ENCODE assay signal across 2 cellular contexts in the genomic region with DNA sequence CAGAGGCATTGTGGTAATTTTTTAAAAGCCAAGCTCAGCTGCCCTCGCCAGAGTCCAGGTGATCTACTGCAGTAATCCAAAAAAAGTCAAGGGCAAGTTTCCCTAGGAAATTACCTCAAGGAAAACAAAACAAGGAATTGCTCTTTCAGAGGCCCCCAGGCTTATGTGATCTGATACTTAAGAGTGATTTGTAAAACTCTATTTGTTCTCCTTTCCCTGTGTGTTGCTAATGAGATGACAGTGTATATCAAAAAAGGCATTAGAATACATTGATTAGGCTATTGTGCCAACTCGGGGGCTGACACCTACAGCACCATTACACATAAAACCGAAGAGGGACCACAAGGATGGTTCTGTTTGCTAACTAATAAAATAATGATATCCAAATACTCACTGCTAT.
TF ChIP-seq lines count a peak whose summit lies in the region.

No MANE protein-coding gene starts in this region.

TF ChIP-seq in GM23338, 12 proteins besides CTCF, POLR2A, EP300 and RAD21:
- no peak for TF ChIP-seq EZH2phosphoT487 (IDR thresholded peaks at IDR 0.05; ENCODE audit: unreplicated experiment)
- peak; percentile 50; the same call in 1 of the 2 replicates for TF ChIP-seq NANOG (IDR thresholded peaks at IDR 0.05; ENCODE audit: borderline replicate concordance)

TF ChIP-seq in H1, 55 proteins besides CTCF, POLR2A, EP300 and RAD21:
- TF ChIP-seq SUZ12 (IDR thresholded peaks at IDR 0.05; ENCODE audit: low read length): no peak
- no peak for TF ChIP-seq RBBP5 (IDR thresholded peaks at IDR 0.05; ENCODE audit: borderline replicate concordance, low read depth, low read length)
- no peak for TF ChIP-seq USF2 (IDR thresholded peaks at IDR 0.05; ENCODE audit: low read length)
- no peak for TF ChIP-seq RXRA (IDR thresholded peaks at IDR 0.05; ENCODE audit: insufficient read depth, low read depth, low read length)
- TF ChIP-seq JUND (IDR thresholded peaks at IDR 0.05; ENCODE audit: low read length): no peak
- no peak for TF ChIP-seq SIX5 (IDR thresholded peaks at IDR 0.05; ENCODE audit: low read depth, low read length)
- no peak for TF ChIP-seq TAF1 (IDR thresholded peaks at IDR 0.05; ENCODE audit: low read depth, low read length)
- no peak for TF ChIP-seq SRF (IDR thresholded peaks at IDR 0.05; ENCODE audit: low read depth, low read length)
- TF ChIP-seq ATF3 (IDR thresholded peaks at IDR 0.05; ENCODE audit: insufficient read depth, low read depth, low read length): no peak
TF ChIP-seq in H1: peak in this region for 0.
